ENCODE assay signal across 8 cellular contexts in the genomic region with DNA sequence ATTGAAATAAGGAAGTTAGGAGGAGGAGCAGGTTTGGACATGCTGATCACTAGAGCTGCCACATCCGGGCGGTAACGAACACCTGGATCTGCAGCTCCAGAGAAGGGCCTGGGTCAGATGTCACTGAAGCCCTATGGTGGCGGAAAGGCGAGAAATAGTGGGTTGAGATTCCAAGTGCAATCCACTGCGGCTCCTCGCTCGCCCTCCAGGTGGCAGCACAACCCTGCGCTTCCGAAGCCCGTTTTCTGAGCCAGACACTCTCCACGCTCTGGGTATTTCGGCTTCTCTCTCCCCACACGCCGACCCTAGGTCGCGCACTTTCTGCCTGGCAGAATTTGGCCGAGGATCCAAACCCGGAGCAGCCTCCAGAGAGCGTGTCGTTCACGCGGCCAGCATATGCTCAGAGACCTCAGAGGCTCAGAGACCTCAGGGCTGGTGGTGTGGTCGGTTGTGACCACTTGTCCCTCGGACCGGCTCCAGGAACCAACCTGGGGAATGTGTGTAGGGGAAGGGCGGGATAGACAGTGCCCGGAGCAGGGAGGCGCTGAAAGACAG. TPM values are rescaled to one million over a fixed set of nuclear protein-coding genes. Genes with fewer than 3 reads are reported as not detected.
DNase-seq lines count a peak whose midpoint lies in the region; ATAC-seq and TF ChIP-seq lines count a peak whose summit lies in the region.

No MANE protein-coding gene starts in this region.

- no peaks in the 10 kb centered on the region for H3K36me3 ChIP-seq in kidney epithelial cell (ENCODE audit: control insufficient read depth, insufficient read depth, low read length)

- peak overlapping the region; percentile 70 for H3K4me3 Mint-ChIP-seq in activated CD4-positive, alpha-beta T cell treated with anti-CD3 and anti-CD28 coated beads for 36 hours
- H3K4me3 Mint-ChIP-seq in chondrocyte (ENCODE audit: unreplicated experiment), result peak overlapping the region; percentile 75

- ATAC-seq in HG03095 (IDR thresholded peaks at IDR 0.05; ENCODE audit: unreplicated experiment) (peak; percentile 63), GM21515 (IDR thresholded peaks at IDR 0.05; ENCODE audit: unreplicated experiment) (no peak)
- peak; percentile 84 for ATAC-seq in activated CD4-positive, alpha-beta T cell treated with anti-CD3 and anti-CD28 coated beads for 36 hours

- no peaks in the 10 kb centered on the region for H3K9me3 Mint-ChIP-seq in activated CD4-positive, alpha-beta T cell treated with anti-CD3 and anti-CD28 coated beads for 36 hours (ENCODE audit: low read depth)
- H3K9me3 Mint-ChIP-seq in chondrocyte (ENCODE audit: low read depth), result no peaks in the 10 kb centered on the region

- CTCF ChIA-PET in activated CD4-positive, alpha-beta T cell treated with anti-CD3 and anti-CD28 coated beads for 36 hours (lab: Charles Lee), result interaction anchor here (0.6 to 5.9 kb wide), 17 partner anchors 16 to 935 kb away, joined by 3 to 45 read pairs (median 3); a partner anchor contains a TSS

- H3K4me1 Mint-ChIP-seq in activated CD4-positive, alpha-beta T cell treated with anti-CD3 and anti-CD28 coated beads for 36 hours, result peaks cover 21% of the 10 kb centered on the region
- H3K4me1 Mint-ChIP-seq in chondrocyte (ENCODE audit: low read depth), result peaks cover 17% of the 10 kb centered on the region

- H3K27ac Mint-ChIP-seq in activated CD4-positive, alpha-beta T cell treated with anti-CD3 and anti-CD28 coated beads for 36 hours, result no peak overlapping the region
- H3K27ac Mint-ChIP-seq in chondrocyte (ENCODE audit: unreplicated experiment), result peak overlapping the region; percentile 89

- no peaks in the 10 kb centered on the region for H3K36me3 Mint-ChIP-seq in activated CD4-positive, alpha-beta T cell treated with anti-CD3 and anti-CD28 coated beads for 36 hours (ENCODE audit: low read depth)
- H3K36me3 Mint-ChIP-seq in chondrocyte (ENCODE audit: low read depth), result no peaks in the 10 kb centered on the region

- H3K27me3 Mint-ChIP-seq in activated CD4-positive, alpha-beta T cell treated with anti-CD3 and anti-CD28 coated beads for 36 hours, result peaks cover 17% of the 10 kb centered on the region
- peaks cover under 1% of the 10 kb centered on the region for H3K27me3 Mint-ChIP-seq in chondrocyte (ENCODE audit: low read depth)

- H3K4me3 ChIP-seq in GM12864 (ENCODE audit: low read depth, low read length), result peak overlapping the region; percentile 57
- no peak overlapping the region for H3K4me3 ChIP-seq in kidney epithelial cell (ENCODE audit: low read depth, low read length)

- H3K27me3 ChIP-seq in kidney epithelial cell (ENCODE audit: control insufficient read depth, insufficient read depth, low read length), result peaks cover 34% of the 10 kb centered on the region

- POLR2A ChIA-PET in activated CD4-positive, alpha-beta T cell treated with anti-CD3 and anti-CD28 coated beads for 36 hours (lab: Charles Lee), result interaction anchor here (0.5 to 1.0 kb wide), 2 partner anchors 16 to 33 kb away, joined by 4 read pairs; no protein-coding TSS in a partner anchor

- peak; percentile 97 for TF ChIP-seq CTCF in GM12864 (IDR thresholded peaks at IDR 0.05; ENCODE audit: low read depth, low read length, missing control alignments)
- TF ChIP-seq CTCF in chondrocyte (IDR thresholded peaks at IDR 0.05), result peak; percentile 90
- peak; percentile 93 for TF ChIP-seq CTCF in kidney epithelial cell (IDR thresholded peaks at IDR 0.05; ENCODE audit: insufficient read depth, low read length, poor library complexity, severe bottlenecking)

- DNase-seq in GM12864 (ENCODE audit: low read depth) (peak; percentile 59), NCI-H345 (lab: John Stamatoyannopoulos, UW) (peak; percentile 80), chondrocyte (ENCODE audit: low spot score) (no peak), kidney epithelial cell (ENCODE audit: low read depth) (no peak)
- peak; percentile 92 for DNase-seq in activated CD4-positive, alpha-beta T cell treated with anti-CD3 and anti-CD28 coated beads for 36 hours
- DNase-seq in stimulated activated CD4-positive, alpha-beta T cell treated with anti-CD3 and anti-CD28 coated beads, Interleukin-15, amount 100 ng/mL, for 48 hours (ENCODE audit: low read depth in 2 of 2), result peak; percentile 71 to 82

- intact Hi-C loops in activated CD4-positive, alpha-beta T cell treated with anti-CD3 and anti-CD28 coated beads for 36 hours (cut with DNase I, micrococcal nuclease), result loop anchor here (1.0 to 2.0 kb wide), 20 partner anchors 16 to 309 kb away; a partner anchor contains a TSS

RNA-seq across cellular contexts. Expression of a gene that starts 0.9 kb away (rescaled TPM):
- total RNA-seq in activated CD4-positive, alpha-beta T cell treated with anti-CD3 and anti-CD28 coated beads for 36 hours, result under 1 TPM; 0.16 to 0.25 TPM
- total RNA-seq in chondrocyte (0.15 to 0.38 TPM (median 0.30 TPM) in 3 replicates), kidney epithelial cell (0.38 and 1.1 TPM in 2 replicates)

RNA-seq across cellular contexts. Expression of a gene that starts 13.8 kb away (rescaled TPM):
- under 1 TPM; 0.34 to 0.67 TPM for total RNA-seq in activated CD4-positive, alpha-beta T cell treated with anti-CD3 and anti-CD28 coated beads for 36 hours
- total RNA-seq in chondrocyte, result 0.56 to 0.57 TPM in 2 of 3 replicates, not detected in the other
- 0.08 and 0.48 TPM in 2 replicates for total RNA-seq in kidney epithelial cell

RNA-seq across cellular contexts. Expression of a gene that starts 18.3 kb away (rescaled TPM):
- under 1 TPM; 0.53 to 0.72 TPM for total RNA-seq in activated CD4-positive, alpha-beta T cell treated with anti-CD3 and anti-CD28 coated beads for 36 hours
- total RNA-seq in chondrocyte, result 0.42 to 0.54 TPM (median 0.46 TPM) in 3 replicates
- 248 and 250 TPM in 2 replicates for total RNA-seq in kidney epithelial cell

RNA-seq across cellular contexts. Expression of a gene that starts 26.8 kb away (rescaled TPM):
- total RNA-seq in activated CD4-positive, alpha-beta T cell treated with anti-CD3 and anti-CD28 coated beads for 36 hours, result 100 to 1,000 TPM; 780 to 934 TPM
- total RNA-seq in chondrocyte (364 to 494 TPM (median 376 TPM) in 3 replicates), kidney epithelial cell (460 and 490 TPM in 2 replicates)

RNA-seq across cellular contexts. Expression of a gene that starts 28.6 kb away (rescaled TPM):
- 10 to 100 TPM; 58.1 to 62.3 TPM for total RNA-seq in activated CD4-positive, alpha-beta T cell treated with anti-CD3 and anti-CD28 coated beads for 36 hours
- total RNA-seq in chondrocyte (24.9 to 32.7 TPM (median 25.8 TPM) in 3 replicates), kidney epithelial cell (20.8 and 29.0 TPM in 2 replicates)

Comparison
In these comparisons a context has a peak if more than half of its experiments do, and no peak if none do; other contexts are left out.
1. DNase-seq: peak in GM12864 (single experiment), NCI-H345 (single experiment), activated CD4-positive, alpha-beta T cell treated with anti-CD3 and anti-CD28 coated beads for 36 hours (single experiment) and stimulated activated CD4-positive, alpha-beta T cell treated with anti-CD3 and anti-CD28 coated beads, Interleukin-15, amount 100 ng/mL, for 48 hours (2 of 2); none in chondrocyte (single experiment) and kidney epithelial cell (single experiment).
2. RNA of a gene that starts 18.3 kb away (total RNA-seq): 248 to 250 TPM in kidney epithelial cell; 0.53 to 0.72 TPM in activated CD4-positive, alpha-beta T cell treated with anti-CD3 and anti-CD28 coated beads for 36 hours and 0.42 to 0.54 TPM in chondrocyte; every median in the first group is over 100 times any median in the second.
3. Peak in every context shown above with its lines, with median percentiles within 50 percentile points of each other: CTCF ChIP-seq.